Comparison of ENCODE assay signal across 1 cellular context in the genomic region with DNA sequence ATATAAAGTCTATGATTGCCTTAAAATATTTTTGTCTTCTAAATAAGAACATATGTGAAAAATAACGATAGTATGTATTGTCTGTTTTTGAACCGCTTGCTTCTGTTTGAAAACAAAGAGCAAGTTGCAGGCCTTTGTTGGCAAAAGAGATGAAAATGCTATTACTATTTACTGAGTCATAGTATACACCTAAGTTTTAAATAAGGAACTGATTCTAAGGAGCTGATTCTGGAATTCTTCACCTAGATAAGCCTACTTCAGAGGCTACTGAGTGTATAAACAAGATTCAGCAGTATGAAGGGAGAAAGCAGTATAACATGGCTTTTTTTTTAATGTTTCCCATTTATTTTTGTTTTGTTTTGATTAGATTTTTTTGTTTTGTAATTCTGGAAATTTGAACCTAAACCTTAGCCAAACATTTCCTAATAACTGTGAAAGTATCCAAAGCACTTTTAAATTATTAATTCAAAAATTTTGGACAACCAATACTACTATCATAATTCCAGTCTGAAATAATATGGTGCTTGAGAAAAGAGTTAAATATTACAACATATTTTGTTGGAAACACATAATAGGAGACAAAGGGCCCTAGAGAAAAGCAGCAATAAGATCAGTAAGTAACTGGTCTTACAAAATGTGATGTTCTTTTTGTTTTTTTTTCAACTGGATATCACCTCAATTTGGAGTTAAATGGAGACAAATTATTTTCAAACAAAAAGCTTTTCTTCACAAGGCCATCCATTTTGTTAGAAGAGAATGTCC.
TF ChIP-seq lines count a peak whose summit lies in the region.

No MANE protein-coding gene starts in this region.

TF ChIP-seq in endothelial cell of umbilical vein, 7 proteins besides CTCF, POLR2A, EP300 and RAD21:
- TF ChIP-seq, protein P1, sequence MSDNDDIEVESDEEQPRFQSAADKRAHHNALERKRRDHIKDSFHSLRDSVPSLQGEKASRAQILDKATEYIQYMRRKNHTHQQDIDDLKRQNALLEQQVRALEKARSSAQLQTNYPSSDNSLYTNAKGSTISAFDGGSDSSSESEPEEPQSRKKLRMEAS (IDR thresholded peaks at IDR 0.05; ENCODE audit: insufficient read depth, insufficient read length): no peak
- no peak for TF ChIP-seq GATA2 (IDR thresholded peaks at IDR 0.05; ENCODE audit: insufficient read depth, insufficient read length, low read depth, low read length)
- no peak for TF ChIP-seq EZH2 (IDR thresholded peaks at IDR 0.05; ENCODE audit: borderline replicate concordance, low read depth, low read length, severe bottlenecking)
- no peak for TF ChIP-seq POLR2AphosphoS5 (IDR thresholded peaks at IDR 0.05; ENCODE audit: insufficient read depth, low read depth, low read length)
- TF ChIP-seq FOS (IDR thresholded peaks at IDR 0.05; ENCODE audit: borderline replicate concordance, insufficient read depth, low read length): no peak
- no peak for TF ChIP-seq MYC (IDR thresholded peaks at IDR 0.05; ENCODE audit: low read depth, low read length)
- TF ChIP-seq JUN (IDR thresholded peaks at IDR 0.05; ENCODE audit: borderline replicate concordance, insufficient read depth, insufficient read length, low read depth): no peak
TF ChIP-seq in endothelial cell of umbilical vein: peak in this region for 0.
